ENCODE assay signal across 3 cellular contexts in the genomic region with DNA sequence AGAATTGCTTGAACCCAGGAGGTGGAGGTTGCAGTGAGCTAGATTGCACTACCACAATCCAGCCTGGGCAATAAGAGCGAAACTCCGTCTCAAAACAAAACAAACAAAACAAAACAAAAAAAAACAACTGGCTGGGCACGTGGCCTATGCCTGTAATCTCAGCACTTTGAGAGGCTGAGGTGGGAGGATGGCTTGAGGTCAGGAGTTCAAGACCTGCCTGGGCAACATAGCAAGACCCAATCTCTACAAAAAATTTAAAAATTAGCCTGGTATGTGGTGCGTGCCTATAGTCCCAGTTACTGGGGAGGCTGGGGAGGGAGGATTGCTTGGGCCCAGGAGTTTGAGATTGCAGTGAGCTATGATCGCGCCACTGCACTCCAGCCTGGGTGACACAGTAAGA.
TF ChIP-seq lines count a peak whose summit lies in the region.

No MANE protein-coding gene starts in this region.

TF ChIP-seq in HepG2, 621 proteins besides CTCF, POLR2A, EP300 and RAD21:
- peak; percentile 59; the same call in 1 of the 2 replicates for TF ChIP-seq ZNF121 (CRISPR knock-in tag; IDR thresholded peaks at IDR 0.05)
- TF ChIP-seq, protein P1, sequence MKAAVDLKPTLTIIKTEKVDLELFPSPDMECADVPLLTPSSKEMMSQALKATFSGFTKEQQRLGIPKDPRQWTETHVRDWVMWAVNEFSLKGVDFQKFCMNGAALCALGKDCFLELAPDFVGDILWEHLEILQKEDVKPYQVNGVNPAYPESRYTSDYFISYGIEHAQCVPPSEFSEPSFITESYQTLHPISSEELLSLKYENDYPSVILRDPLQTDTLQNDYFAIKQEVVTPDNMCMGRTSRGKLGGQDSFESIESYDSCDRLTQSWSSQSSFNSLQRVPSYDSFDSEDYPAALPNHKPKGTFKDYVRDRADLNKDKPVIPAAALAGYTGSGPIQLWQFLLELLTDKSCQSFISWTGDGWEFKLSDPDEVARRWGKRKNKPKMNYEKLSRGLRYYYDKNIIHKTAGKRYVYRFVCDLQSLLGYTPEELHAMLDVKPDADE (CRISPR knock-in tag; IDR thresholded peaks at IDR 0.05): no peak
TF ChIP-seq in HepG2: peak in this region for 1.

TF ChIP-seq in HEK293, 187 proteins besides CTCF, POLR2A, EP300 and RAD21:
- TF ChIP-seq ZNF121 (tag by site-specific recombination; IDR thresholded peaks at IDR 0.05): peak; percentile 64; the same call in 1 of the 2 replicates
- no peak for TF ChIP-seq PRDM1 (tag by site-specific recombination; IDR thresholded peaks at IDR 0.05)

TF ChIP-seq in K562, 482 proteins besides CTCF, POLR2A, EP300 and RAD21:
- TF ChIP-seq KDM1A (IDR thresholded peaks at IDR 0.05) (0 out of 4 replicates have a peak, but pooled peaks of 1 of the 2 experiments have one; percentile 16), MBD2 (IDR thresholded peaks at IDR 0.05; ENCODE audit: borderline replicate concordance, low read depth) (no peak), EP400 (IDR thresholded peaks at IDR 0.05) (no peak), HSF4 (CRISPR knock-in tag; IDR thresholded peaks at IDR 0.05; ENCODE audit: borderline replicate concordance) (no peak), ZNF121 (CRISPR knock-in tag; conservative IDR thresholded peaks at IDR 0.05) (peak; percentile 81), YY1 (IDR thresholded peaks at IDR 0.05; ENCODE audit: borderline replicate concordance in 1 of 3, control insufficient read depth in 1 of 3, extremely low read depth in 1 of 3, insufficient read depth in 3 of 3, insufficient read length in 1 of 3, insufficient replicate concordance in 2 of 3, low read depth in 1 of 3, low read length in 2 of 3) (no peak), MAFK (IDR thresholded peaks at IDR 0.05; ENCODE audit: low read length) (no peak), PHTF2 (CRISPR knock-in tag; IDR thresholded peaks at IDR 0.05) (no peak), ZNF696 (CRISPR knock-in tag; conservative IDR thresholded peaks at IDR 0.05) (no peak), RBM15 (IDR thresholded peaks at IDR 0.05; ENCODE audit: insufficient read depth, low read length) (no peak)
- TF ChIP-seq, protein P2, sequence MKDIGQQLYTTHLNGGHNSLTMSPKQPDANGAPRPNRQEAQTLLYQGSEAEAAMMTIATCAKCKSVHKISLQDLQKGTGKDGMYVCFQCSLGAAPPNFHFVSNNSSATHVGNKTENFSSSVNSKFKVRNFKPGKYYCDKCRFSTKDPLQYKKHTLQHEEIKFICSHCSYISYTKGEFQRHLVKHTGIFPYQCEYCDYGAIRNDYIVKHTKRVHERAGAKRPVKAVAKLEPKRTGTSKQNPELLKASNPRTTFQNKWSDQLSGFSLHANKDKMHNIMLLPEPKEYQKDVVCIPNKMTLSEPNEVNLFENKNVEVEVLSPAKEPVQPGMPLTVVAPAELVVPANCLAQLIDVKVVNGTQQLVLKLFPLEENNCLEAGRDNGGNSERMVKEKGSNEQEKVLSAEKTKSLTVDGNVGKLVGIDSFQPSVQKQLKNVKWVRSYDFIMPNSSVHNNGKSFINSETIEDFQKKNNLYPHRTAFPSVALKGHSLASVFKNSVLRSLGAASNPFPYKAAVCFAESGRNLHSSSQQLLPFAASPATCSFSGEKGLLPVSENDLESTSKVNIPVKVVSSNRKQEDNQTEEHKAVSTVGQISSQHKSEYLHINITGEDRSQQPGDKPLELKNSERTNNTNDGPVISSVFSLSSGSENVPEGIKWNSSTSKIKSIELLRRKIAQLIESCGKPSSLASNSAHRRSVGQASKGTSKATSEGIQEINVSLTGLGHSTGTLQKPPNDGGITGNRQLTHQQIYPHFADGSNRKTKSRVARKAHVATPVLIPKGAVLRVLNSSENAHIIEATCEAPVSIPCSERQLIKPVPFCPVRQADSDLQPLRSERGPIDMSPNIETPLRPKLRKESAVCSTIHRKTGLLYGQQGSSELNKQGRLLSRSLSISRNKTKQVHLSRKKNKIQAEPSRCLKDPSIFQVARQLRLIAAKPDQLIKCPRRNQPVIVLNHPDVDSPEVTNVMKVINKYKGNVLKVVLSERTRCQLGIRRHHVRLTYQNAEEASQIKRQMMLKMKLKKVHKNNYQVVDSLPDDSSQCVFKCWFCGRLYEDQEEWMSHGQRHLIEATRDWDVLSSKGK (CRISPR knock-in tag; IDR thresholded peaks at IDR 0.05): no peak
- TF ChIP-seq, protein P3, sequence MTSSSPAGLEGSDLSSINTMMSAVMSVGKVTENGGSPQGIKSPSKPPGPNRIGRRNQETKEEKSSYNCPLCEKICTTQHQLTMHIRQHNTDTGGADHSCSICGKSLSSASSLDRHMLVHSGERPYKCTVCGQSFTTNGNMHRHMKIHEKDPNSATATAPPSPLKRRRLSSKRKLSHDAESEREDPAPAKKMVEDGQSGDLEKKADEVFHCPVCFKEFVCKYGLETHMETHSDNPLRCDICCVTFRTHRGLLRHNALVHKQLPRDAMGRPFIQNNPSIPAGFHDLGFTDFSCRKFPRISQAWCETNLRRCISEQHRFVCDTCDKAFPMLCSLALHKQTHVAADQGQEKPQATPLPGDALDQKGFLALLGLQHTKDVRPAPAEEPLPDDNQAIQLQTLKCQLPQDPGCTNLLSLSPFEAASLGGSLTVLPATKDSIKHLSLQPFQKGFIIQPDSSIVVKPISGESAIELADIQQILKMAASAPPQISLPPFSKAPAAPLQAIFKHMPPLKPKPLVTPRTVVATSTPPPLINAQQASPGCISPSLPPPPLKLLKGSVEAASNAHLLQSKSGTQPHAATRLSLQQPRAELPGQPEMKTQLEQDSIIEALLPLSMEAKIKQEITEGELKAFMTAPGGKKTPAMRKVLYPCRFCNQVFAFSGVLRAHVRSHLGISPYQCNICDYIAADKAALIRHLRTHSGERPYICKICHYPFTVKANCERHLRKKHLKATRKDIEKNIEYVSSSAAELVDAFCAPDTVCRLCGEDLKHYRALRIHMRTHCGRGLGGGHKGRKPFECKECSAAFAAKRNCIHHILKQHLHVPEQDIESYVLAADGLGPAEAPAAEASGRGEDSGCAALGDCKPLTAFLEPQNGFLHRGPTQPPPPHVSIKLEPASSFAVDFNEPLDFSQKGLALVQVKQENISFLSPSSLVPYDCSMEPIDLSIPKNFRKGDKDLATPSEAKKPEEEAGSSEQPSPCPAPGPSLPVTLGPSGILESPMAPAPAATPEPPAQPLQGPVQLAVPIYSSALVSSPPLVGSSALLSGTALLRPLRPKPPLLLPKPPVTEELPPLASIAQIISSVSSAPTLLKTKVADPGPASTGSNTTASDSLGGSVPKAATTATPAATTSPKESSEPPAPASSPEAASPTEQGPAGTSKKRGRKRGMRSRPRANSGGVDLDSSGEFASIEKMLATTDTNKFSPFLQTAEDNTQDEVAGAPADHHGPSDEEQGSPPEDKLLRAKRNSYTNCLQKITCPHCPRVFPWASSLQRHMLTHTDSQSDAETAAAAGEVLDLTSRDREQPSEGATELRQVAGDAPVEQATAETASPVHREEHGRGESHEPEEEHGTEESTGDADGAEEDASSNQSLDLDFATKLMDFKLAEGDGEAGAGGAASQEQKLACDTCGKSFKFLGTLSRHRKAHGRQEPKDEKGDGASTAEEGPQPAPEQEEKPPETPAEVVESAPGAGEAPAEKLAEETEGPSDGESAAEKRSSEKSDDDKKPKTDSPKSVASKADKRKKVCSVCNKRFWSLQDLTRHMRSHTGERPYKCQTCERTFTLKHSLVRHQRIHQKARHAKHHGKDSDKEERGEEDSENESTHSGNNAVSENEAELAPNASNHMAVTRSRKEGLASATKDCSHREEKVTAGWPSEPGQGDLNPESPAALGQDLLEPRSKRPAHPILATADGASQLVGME (CRISPR knock-in tag; IDR thresholded peaks at IDR 0.05): no peak
- TF ChIP-seq, protein P4, sequence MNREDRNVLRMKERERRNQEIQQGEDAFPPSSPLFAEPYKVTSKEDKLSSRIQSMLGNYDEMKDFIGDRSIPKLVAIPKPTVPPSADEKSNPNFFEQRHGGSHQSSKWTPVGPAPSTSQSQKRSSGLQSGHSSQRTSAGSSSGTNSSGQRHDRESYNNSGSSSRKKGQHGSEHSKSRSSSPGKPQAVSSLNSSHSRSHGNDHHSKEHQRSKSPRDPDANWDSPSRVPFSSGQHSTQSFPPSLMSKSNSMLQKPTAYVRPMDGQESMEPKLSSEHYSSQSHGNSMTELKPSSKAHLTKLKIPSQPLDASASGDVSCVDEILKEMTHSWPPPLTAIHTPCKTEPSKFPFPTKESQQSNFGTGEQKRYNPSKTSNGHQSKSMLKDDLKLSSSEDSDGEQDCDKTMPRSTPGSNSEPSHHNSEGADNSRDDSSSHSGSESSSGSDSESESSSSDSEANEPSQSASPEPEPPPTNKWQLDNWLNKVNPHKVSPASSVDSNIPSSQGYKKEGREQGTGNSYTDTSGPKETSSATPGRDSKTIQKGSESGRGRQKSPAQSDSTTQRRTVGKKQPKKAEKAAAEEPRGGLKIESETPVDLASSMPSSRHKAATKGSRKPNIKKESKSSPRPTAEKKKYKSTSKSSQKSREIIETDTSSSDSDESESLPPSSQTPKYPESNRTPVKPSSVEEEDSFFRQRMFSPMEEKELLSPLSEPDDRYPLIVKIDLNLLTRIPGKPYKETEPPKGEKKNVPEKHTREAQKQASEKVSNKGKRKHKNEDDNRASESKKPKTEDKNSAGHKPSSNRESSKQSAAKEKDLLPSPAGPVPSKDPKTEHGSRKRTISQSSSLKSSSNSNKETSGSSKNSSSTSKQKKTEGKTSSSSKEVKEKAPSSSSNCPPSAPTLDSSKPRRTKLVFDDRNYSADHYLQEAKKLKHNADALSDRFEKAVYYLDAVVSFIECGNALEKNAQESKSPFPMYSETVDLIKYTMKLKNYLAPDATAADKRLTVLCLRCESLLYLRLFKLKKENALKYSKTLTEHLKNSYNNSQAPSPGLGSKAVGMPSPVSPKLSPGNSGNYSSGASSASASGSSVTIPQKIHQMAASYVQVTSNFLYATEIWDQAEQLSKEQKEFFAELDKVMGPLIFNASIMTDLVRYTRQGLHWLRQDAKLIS (CRISPR knock-in tag; IDR thresholded peaks at IDR 0.05): no peak
